In genomic region chr12:39467432-39467870, GRCh38 we compare ENCODE assay signal across 9 cellular contexts. TPM values are rescaled to one million over a fixed set of nuclear protein-coding genes. Genes with fewer than 3 reads are reported as not detected.
DNase-seq lines count a peak whose midpoint lies in the region; ATAC-seq, FAIRE-seq and TF ChIP-seq lines count a peak whose summit lies in the region.
"Had no signal": no experiment of that assay in that cellular context is flagged by ENCODE, and none has a peak within 500 bp of the region (broad histone marks: within the 10 kb centered on the region; RNA-seq: fewer than 3 reads in every experiment).

No MANE protein-coding gene starts in this region.

- no TSS peak for BruUV-seq in GM12878 (replicated peaks; lab: Mats Ljungman, UMichigan)

- H2AFZ ChIP-seq in GM12878 (ENCODE audit: control insufficient read depth, low read depth, low read length): peak overlapping the region; percentile 59

- no peaks in the 10 kb centered on the region for H4K20me1 ChIP-seq in GM12878 (ENCODE audit: control insufficient read depth, insufficient read depth)

- no peaks in the 10 kb centered on the region; the same call in 2 of the 3 replicates for H3K9me3 ChIP-seq in GM12878 (replicated peaks; ENCODE audit: control insufficient read depth, insufficient read depth, low read length)

- ATAC-seq in GM19395 (IDR thresholded peaks at IDR 0.05; ENCODE audit: unreplicated experiment) (peak; percentile 81), HG03135 (IDR thresholded peaks at IDR 0.05; ENCODE audit: unreplicated experiment) (peak; percentile 77), GM12878 (peak; percentile 96)

- peak; percentile 6 for DNase-seq in ELR (ENCODE audit: low read depth)
- DNase-seq in GM12878 (ENCODE audit: low read depth, low spot score): peak; percentile 36
- no peak for DNase-seq in HuH-7.5 (ENCODE audit: low spot score)
- DNase-seq in NCI-H2227 treated with DMSO at 0.1 percent for 48 hours (lab: John Stamatoyannopoulos, UW): no peak
- DNase-seq in DMS79 treated with DMSO at 0.1 percent for 48 hours (lab: John Stamatoyannopoulos, UW): no peak
- DNase-seq in erythroblast (lab: John Stamatoyannopoulos, UW): no peak

- in situ Hi-C loops in GM12878 (cut with MboI): no loop called here

- no peak for TF ChIP-seq EP300 in GM12878 (IDR thresholded peaks at IDR 0.05; ENCODE audit: borderline replicate concordance in 1 of 2, control insufficient read depth in 1 of 2, low read depth in 2 of 2, low read length in 2 of 2)

- H3K79me2 ChIP-seq in GM12878 (ENCODE audit: control insufficient read depth, insufficient read depth, low read length): no peaks in the 10 kb centered on the region

- no peaks in the 10 kb centered on the region for H3K36me3 ChIP-seq in GM12878 (ENCODE audit: control insufficient read depth in 2 of 2, insufficient read depth in 2 of 2, low read length in 1 of 2)

- H3K4me2 ChIP-seq in GM12878 (ENCODE audit: control insufficient read depth, insufficient read depth): peak overlapping the region; percentile 49

- TF ChIP-seq CTCF in GM12878 (IDR thresholded peaks at IDR 0.05 in 2 of 3, conservative IDR thresholded peaks at IDR 0.05 in 1 of 3; ENCODE audit: control insufficient read depth in 2 of 3, extremely low read depth in 1 of 3, insufficient read depth in 1 of 3, low read depth in 3 of 3, low read length in 3 of 3): no peak

- peaks cover 3% of the 10 kb centered on the region; the same call in 1 of the 2 replicates for H3K4me1 ChIP-seq in GM12878 (ENCODE audit: control insufficient read depth, insufficient read depth, low read length)

- no peaks in the 10 kb centered on the region for H3K27me3 ChIP-seq in GM12878 (replicated peaks in 1 of 2; ENCODE audit: control insufficient read depth in 2 of 2, insufficient read depth in 2 of 2, low read length in 1 of 2)

- no peak overlapping the region for H3K4me3 ChIP-seq in GM12878
- H3K4me3 ChIP-seq: lung had no signal

- SMC1A ChIA-PET in GM12878 (lab: Charles Lee; ENCODE audit: uncharacterized antibody, unreplicated experiment): interaction anchor here (1.0 to 1.2 kb wide), 4 partner anchors 17 to 152 kb away, joined by 3 to 4 read pairs (median 3); partner anchors contain the start of gene ABCD2

- intact Hi-C loops in GM12878 (cut with micrococcal nuclease; ENCODE audit: unreplicated experiment): no loop called here

- POLR2A ChIA-PET in GM12878 (lab: Charles Lee): interaction anchor here (1.0 kb wide), 1 partner anchor 11 kb away, joined by 3 read pairs; no protein-coding TSS in a partner anchor

- RAD21 ChIA-PET in GM12878 (lab: Charles Lee; ENCODE audit: unreplicated experiment): interaction anchor here (0.6 to 2.2 kb wide), 3 partner anchors 24 to 224 kb away, joined by 3 to 5 read pairs (median 3); partner anchors contain the start of gene KIF21A

- TF ChIP-seq RAD21 in GM12878 (IDR thresholded peaks at IDR 0.05; ENCODE audit: insufficient read depth, low read depth, low read length): no peak

- H3K27ac ChIP-seq in GM12878 (ENCODE audit: control insufficient read depth, insufficient read depth): no peak overlapping the region

- no peak for FAIRE-seq in GM12878 (lab: Jason Lieb, UNC)

- TF ChIP-seq POLR2A in GM12878 (IDR thresholded peaks at IDR 0.05; ENCODE audit: low read depth, low read length): no peak
- TF ChIP-seq POLR2A in erythroblast (IDR thresholded peaks at IDR 0.05; ENCODE audit: low read length): no peak

- H3K9ac ChIP-seq in GM12878 (ENCODE audit: control insufficient read depth, insufficient read depth, low read length): no peak overlapping the region

- CTCF ChIA-PET in GM12878 (lab: Yijun Ruan, JAX): interaction anchor here (1.0 kb wide), 1 partner anchor 11 kb away, joined by 3 read pairs; no protein-coding TSS in a partner anchor

TF ChIP-seq in GM12878, 131 proteins besides CTCF, POLR2A, EP300 and RAD21 (continues in another document):
- TF ChIP-seq TCF12 (IDR thresholded peaks at IDR 0.05; ENCODE audit: low read depth, low read length) (no peak), E2F8 (IDR thresholded peaks at IDR 0.05; ENCODE audit: low read depth, partially characterized antibody) (no peak), SUPT20H (IDR thresholded peaks at IDR 0.05; ENCODE audit: borderline replicate concordance, control insufficient read depth, low read depth, low read length) (no peak), BACH1 (IDR thresholded peaks at IDR 0.05; ENCODE audit: borderline replicate concordance) (no peak), CBX3 (IDR thresholded peaks at IDR 0.05; ENCODE audit: borderline replicate concordance, low read depth) (no peak), KDM1A (IDR thresholded peaks at IDR 0.05; ENCODE audit: borderline replicate concordance) (no peak), STAT3 (IDR thresholded peaks at IDR 0.05; ENCODE audit: low read depth, low read length) (no peak), POLR2AphosphoS5 (IDR thresholded peaks at IDR 0.05; ENCODE audit: low read length) (no peak), RB1 (IDR thresholded peaks at IDR 0.05; ENCODE audit: borderline replicate concordance) (no peak), HSF1 (IDR thresholded peaks at IDR 0.05; ENCODE audit: low read depth, low read length) (no peak)
- TF ChIP-seq, protein P1, sequence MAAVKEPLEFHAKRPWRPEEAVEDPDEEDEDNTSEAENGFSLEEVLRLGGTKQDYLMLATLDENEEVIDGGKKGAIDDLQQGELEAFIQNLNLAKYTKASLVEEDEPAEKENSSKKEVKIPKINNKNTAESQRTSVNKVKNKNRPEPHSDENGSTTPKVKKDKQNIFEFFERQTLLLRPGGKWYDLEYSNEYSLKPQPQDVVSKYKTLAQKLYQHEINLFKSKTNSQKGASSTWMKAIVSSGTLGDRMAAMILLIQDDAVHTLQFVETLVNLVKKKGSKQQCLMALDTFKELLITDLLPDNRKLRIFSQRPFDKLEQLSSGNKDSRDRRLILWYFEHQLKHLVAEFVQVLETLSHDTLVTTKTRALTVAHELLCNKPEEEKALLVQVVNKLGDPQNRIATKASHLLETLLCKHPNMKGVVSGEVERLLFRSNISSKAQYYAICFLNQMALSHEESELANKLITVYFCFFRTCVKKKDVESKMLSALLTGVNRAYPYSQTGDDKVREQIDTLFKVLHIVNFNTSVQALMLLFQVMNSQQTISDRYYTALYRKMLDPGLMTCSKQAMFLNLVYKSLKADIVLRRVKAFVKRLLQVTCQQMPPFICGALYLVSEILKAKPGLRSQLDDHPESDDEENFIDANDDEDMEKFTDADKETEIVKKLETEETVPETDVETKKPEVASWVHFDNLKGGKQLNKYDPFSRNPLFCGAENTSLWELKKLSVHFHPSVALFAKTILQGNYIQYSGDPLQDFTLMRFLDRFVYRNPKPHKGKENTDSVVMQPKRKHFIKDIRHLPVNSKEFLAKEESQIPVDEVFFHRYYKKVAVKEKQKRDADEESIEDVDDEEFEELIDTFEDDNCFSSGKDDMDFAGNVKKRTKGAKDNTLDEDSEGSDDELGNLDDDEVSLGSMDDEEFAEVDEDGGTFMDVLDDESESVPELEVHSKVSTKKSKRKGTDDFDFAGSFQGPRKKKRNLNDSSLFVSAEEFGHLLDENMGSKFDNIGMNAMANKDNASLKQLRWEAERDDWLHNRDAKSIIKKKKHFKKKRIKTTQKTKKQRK (IDR thresholded peaks at IDR 0.05; ENCODE audit: low read depth, low read length): no peak

RNA-seq across cellular contexts. Expression of gene KIF21A, which starts 24.5 kb away (rescaled TPM):
- 193 and 223 TPM in 2 replicates for total RNA-seq in GM12878 (2013; cell fraction: nucleolus; rRNA removed)
- total RNA-seq in GM12878 (2014; rRNA removed) (28.7 and 41.4 TPM in 2 replicates), GM12878 (2014; rRNA removed; fragmentation: Illumina TruSeq; extraction: Trizol) (42.1 and 43.1 TPM in 2 replicates), GM12878 (2021) (31.1 and 31.5 TPM in 2 replicates)
- polyA plus RNA-seq in GM12878 (2011; ENCODE audit: low read depth): 15.3 TPM
- polyA plus RNA-seq in GM12878 (2011; rRNA removed) (24.4 and 33.5 TPM in 2 replicates), GM12878 (2014; fragmentation: Illumina TruSeq; extraction: Trizol) (36.7 and 43.0 TPM in 2 replicates), GM12878 (2014; fragmentation: Nextera tagmentation; extraction: Ambion mirVana) (10 to 100 TPM; 21.3 to 24.6 TPM), GM12878 (2014; rRNA removed) (17.2 and 22.9 TPM in 2 replicates), GM12878 (2016; fragmentation: Nextera tagmentation; extraction: Ambion mirVana) (10 to 100 TPM; 23.0 to 23.7 TPM)
- polyA plus RNA-seq in GM12878 (2011; cell fraction: cytosol; rRNA removed): 7.7 and 10.1 TPM in 2 replicates
- 16.8 and 21.9 TPM in 2 replicates for polyA plus RNA-seq in GM12878 (2011; cell fraction: nucleus; rRNA removed)
- 16.3 and 21.4 TPM in 2 replicates for polyA plus RNA-seq in GM12878 (2012)
- polyA minus RNA-seq in GM12878 (2011; rRNA and poly(A)+ RNA removed): 31.4 and 52.4 TPM in 2 replicates
- polyA minus RNA-seq in GM12878 (2011; cell fraction: cytosol; rRNA and poly(A)+ RNA removed): 10.3 and 11.7 TPM in 2 replicates
- polyA minus RNA-seq in GM12878 (2011; cell fraction: nucleus; rRNA and poly(A)+ RNA removed): 46.8 and 97.9 TPM in 2 replicates

Comparison
In these comparisons a context has a peak if more than half of its experiments do, and no peak if none do; other contexts are left out.
1. DNase-seq: peak in ELR (single experiment) and GM12878 (single experiment); none in HuH-7.5 (single experiment), NCI-H2227 treated with DMSO at 0.1 percent for 48 hours (single experiment), DMS79 treated with DMSO at 0.1 percent for 48 hours (single experiment) and erythroblast (0 of 2).
2. Peak in every context shown above with its lines, with median percentiles within 50 percentile points of each other: ATAC-seq.